8 cellular contexts compared by ENCODE assay signal in the genomic region with DNA sequence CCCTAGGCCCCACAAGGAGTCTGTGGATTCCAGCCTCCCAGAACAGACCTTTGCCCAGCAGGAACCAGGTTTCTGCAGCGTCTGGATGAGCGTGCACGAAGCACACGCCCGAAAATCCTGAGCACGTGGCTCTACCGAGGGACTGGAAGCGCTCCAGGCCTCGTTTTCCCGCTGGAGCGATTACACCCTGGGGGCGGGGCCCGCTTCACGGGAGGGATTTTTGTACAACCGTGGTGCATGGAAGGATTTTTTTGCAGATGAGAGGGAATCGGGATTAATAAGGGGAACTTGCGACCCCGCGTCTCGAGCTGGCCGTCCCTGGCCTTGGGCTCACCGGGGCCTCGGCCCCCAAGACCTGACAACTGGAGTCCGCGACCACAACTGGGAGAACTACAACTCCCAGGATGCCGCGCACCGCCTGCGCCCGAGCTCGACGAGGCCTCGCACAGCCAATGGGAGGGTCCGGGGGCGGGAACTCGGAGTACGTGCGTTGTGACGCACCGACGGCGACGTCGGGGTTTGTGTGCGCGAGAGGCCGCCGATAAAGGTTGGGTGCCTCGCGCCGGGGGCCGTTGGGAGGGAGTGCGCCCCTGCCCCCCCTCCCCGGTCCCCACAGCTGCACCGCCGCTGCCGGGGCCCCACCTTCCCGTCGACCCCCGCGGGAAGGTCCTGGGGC. TPM values are rescaled to one million over a fixed set of nuclear protein-coding genes. Genes with fewer than 3 reads are reported as not detected.
A peak's percentile ranks its signal among the peaks of the same experiment; 100 is the strongest.
DNase-seq lines count a peak whose midpoint lies in the region; ATAC-seq and TF ChIP-seq lines count a peak whose summit lies in the region.

A gene (plus strand): TSS at position 518 of the 676 bp plus-strand sequence. CDS start 3,294 bp downstream, outside the sequence.

- peak; percentile 99 for DNase-seq in NCI-H69 (lab: John Stamatoyannopoulos, UW)
- DNase-seq in activated CD4-positive, alpha-beta T cell treated with anti-CD3 and anti-CD28 coated beads, Interleukin-2, amount 50 U/mL, for 24 hours (ENCODE audit: low read depth in 1 of 2, low spot score in 1 of 2): peak; percentile 97
- peak; percentile 99 for DNase-seq in dermis blood vessel endothelial cell
- DNase-seq in stimulated activated CD4-positive, alpha-beta T cell treated with anti-CD3 and anti-CD28 coated beads, Interleukin-4, amount 100 ng/mL, for 1 hour: peak; percentile 98

- peak within 1 kb of the TSS; percentile 46 to 87 (median 76) for H3K27ac ChIP-seq in BLaER1 treated with 17β-estradiol and CSF1 and Interleukin-3, amounts not matched to agents 10 nM and 100 nM
- peak within 1 kb of the TSS; percentile 85 to 90 for H3K27ac ChIP-seq in liver (ENCODE audit: low read depth in 1 of 2, low read length in 2 of 2)

- no peak for TF ChIP-seq RAD21 in liver (IDR thresholded peaks at IDR 0.05)

- peak within 1 kb of the TSS; percentile 63 to 71 (median 66) for H3K4me3 ChIP-seq in BLaER1 treated with 17β-estradiol and CSF1 and Interleukin-3, amounts not matched to agents 10 nM and 100 nM
- peak within 1 kb of the TSS; percentile 77 to 92 (median 86) for H3K4me3 ChIP-seq in liver (ENCODE audit: low read depth in 1 of 3, low read length in 3 of 3)

- H3K9me3 ChIP-seq in BLaER1 treated with 17β-estradiol and CSF1 and Interleukin-3, amounts not matched to agents 10 nM and 100 nM (replicated peaks in 1 of 11): no peaks in the 10 kb centered on the region
- no peaks in the 10 kb centered on the region for H3K9me3 ChIP-seq in liver (ENCODE audit: control insufficient read depth in 4 of 4, low read length in 3 of 4)

- TF ChIP-seq CTCF in liver (IDR thresholded peaks at IDR 0.05; ENCODE audit: low read depth, low read length, missing input control): no peak

- peaks cover 27 to 48% (median 41%) of the 10 kb centered on the region in 10 experiments for H3K4me1 ChIP-seq in BLaER1 treated with 17β-estradiol and CSF1 and Interleukin-3, amounts not matched to agents 10 nM and 100 nM
- peaks cover 7 to 25% (median 18%) of the 10 kb centered on the region in 4 donors for H3K4me1 ChIP-seq in liver (ENCODE audit: control insufficient read depth in 4 of 4, insufficient read depth in 4 of 4, low read length in 3 of 4)

- H4K20me1 ChIP-seq in BLaER1 treated with 17β-estradiol and CSF1 and Interleukin-3, amounts not matched to agents 10 nM and 100 nM: peaks cover 0 to 31% (median 13%) of the 10 kb centered on the region in 11 experiments; a peak in 13 of 22 replicates

- peak within 1 kb of the TSS; percentile 86 to 95 (median 90) for H3K4me2 ChIP-seq in BLaER1 treated with 17β-estradiol and CSF1 and Interleukin-3, amounts not matched to agents 10 nM and 100 nM

- no peaks in the 10 kb centered on the region for H3K27me3 ChIP-seq in BLaER1 treated with 17β-estradiol and CSF1 and Interleukin-3, amounts not matched to agents 10 nM and 100 nM
- H3K27me3 ChIP-seq in liver (ENCODE audit: control insufficient read depth in 4 of 4, insufficient read depth in 4 of 4, low read length in 3 of 4): no peaks in the 10 kb centered on the region

- H3K36me3 ChIP-seq in BLaER1 treated with 17β-estradiol and CSF1 and Interleukin-3, amounts not matched to agents 10 nM and 100 nM: peaks cover 0 to 11% (median under 1%) of the 10 kb centered on the region in 11 experiments; a peak in 9 of 22 replicates
- H3K36me3 ChIP-seq in liver (ENCODE audit: control insufficient read depth in 4 of 4, insufficient read depth in 3 of 4, low read depth in 1 of 4, low read length in 3 of 4): peaks cover 0 to under 1% (median 0%) of the 10 kb centered on the region in 4 donors

- peak; percentile 88 for ATAC-seq in GM19372 (IDR thresholded peaks at IDR 0.05; ENCODE audit: low read depth, unreplicated experiment)
- ATAC-seq in HG03521 (IDR thresholded peaks at IDR 0.05; ENCODE audit: unreplicated experiment): peak; percentile 95

- WGBS in liver: under 1% methylated on average over 61 of the region's 61 CpGs

- H3K9ac ChIP-seq in BLaER1 treated with 17β-estradiol and CSF1 and Interleukin-3, amounts not matched to agents 10 nM and 100 nM: peak within 1 kb of the TSS; percentile 69 to 85 (median 77)
- H3K9ac ChIP-seq in liver (ENCODE audit: low read depth in 1 of 2, low read length in 2 of 2): peak within 1 kb of the TSS; percentile 56 to 86

TF ChIP-seq in liver, 16 proteins besides CTCF, POLR2A, EP300 and RAD21:
- TF ChIP-seq, protein P1, sequence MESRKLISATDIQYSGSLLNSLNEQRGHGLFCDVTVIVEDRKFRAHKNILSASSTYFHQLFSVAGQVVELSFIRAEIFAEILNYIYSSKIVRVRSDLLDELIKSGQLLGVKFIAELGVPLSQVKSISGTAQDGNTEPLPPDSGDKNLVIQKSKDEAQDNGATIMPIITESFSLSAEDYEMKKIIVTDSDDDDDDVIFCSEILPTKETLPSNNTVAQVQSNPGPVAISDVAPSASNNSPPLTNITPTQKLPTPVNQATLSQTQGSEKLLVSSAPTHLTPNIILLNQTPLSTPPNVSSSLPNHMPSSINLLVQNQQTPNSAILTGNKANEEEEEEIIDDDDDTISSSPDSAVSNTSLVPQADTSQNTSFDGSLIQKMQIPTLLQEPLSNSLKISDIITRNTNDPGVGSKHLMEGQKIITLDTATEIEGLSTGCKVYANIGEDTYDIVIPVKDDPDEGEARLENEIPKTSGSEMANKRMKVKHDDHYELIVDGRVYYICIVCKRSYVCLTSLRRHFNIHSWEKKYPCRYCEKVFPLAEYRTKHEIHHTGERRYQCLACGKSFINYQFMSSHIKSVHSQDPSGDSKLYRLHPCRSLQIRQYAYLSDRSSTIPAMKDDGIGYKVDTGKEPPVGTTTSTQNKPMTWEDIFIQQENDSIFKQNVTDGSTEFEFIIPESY (IDR thresholded peaks at IDR 0.05): no peak
- TF ChIP-seq, protein P2, sequence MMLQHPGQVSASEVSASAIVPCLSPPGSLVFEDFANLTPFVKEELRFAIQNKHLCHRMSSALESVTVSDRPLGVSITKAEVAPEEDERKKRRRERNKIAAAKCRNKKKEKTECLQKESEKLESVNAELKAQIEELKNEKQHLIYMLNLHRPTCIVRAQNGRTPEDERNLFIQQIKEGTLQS (IDR thresholded peaks at IDR 0.05): no peak
- TF ChIP-seq TAF1 (conservative IDR thresholded peaks at IDR 0.05): no peak
- TF ChIP-seq RXRA (IDR thresholded peaks at IDR 0.05): peak; percentile 4 to 10
- TF ChIP-seq EGR1 (IDR thresholded peaks at IDR 0.05; ENCODE audit: low read depth in 2 of 2): no peak
- peak; percentile 55 for TF ChIP-seq YY1 (IDR thresholded peaks at IDR 0.05)
- no peak for TF ChIP-seq JUND (IDR thresholded peaks at IDR 0.05)
- no peak for TF ChIP-seq HNF4G (IDR thresholded peaks at IDR 0.05)
- TF ChIP-seq GABPA (IDR thresholded peaks at IDR 0.05 in 1 of 2, conservative IDR thresholded peaks at IDR 0.05 in 1 of 2): peak in 1 of 2 donors; percentile 21
- TF ChIP-seq, protein P3, sequence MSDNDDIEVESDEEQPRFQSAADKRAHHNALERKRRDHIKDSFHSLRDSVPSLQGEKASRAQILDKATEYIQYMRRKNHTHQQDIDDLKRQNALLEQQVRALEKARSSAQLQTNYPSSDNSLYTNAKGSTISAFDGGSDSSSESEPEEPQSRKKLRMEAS (IDR thresholded peaks at IDR 0.05): peak; percentile 95
- TF ChIP-seq HNF4A (conservative IDR thresholded peaks at IDR 0.05): peak; percentile 57 to 64
- TF ChIP-seq SP1 (IDR thresholded peaks at IDR 0.05): peak; percentile 61
TF ChIP-seq in liver: peak in this region for 6.

RNA-seq across cellular contexts. Expression of the gene that starts here (rescaled TPM):
- total RNA-seq in dermis blood vessel endothelial cell (1.4 and 3.3 TPM in 2 replicates), liver (1 to 10 TPM; 1.1 to 1.9 TPM)
- polyA plus RNA-seq in liver: 1 to 10 TPM in 1 of 2 donors, under 1 TPM in 1; 0.99 to 4.4 TPM

Comparison
In these comparisons a context has a peak if more than half of its experiments do, and no peak if none do; other contexts are left out.
1. Peak in every context shown above with its lines: DNase-seq, ATAC-seq, H3K4me3 ChIP-seq and H3K27ac ChIP-seq.